9 cellular contexts compared by ENCODE assay signal in the genomic region with DNA sequence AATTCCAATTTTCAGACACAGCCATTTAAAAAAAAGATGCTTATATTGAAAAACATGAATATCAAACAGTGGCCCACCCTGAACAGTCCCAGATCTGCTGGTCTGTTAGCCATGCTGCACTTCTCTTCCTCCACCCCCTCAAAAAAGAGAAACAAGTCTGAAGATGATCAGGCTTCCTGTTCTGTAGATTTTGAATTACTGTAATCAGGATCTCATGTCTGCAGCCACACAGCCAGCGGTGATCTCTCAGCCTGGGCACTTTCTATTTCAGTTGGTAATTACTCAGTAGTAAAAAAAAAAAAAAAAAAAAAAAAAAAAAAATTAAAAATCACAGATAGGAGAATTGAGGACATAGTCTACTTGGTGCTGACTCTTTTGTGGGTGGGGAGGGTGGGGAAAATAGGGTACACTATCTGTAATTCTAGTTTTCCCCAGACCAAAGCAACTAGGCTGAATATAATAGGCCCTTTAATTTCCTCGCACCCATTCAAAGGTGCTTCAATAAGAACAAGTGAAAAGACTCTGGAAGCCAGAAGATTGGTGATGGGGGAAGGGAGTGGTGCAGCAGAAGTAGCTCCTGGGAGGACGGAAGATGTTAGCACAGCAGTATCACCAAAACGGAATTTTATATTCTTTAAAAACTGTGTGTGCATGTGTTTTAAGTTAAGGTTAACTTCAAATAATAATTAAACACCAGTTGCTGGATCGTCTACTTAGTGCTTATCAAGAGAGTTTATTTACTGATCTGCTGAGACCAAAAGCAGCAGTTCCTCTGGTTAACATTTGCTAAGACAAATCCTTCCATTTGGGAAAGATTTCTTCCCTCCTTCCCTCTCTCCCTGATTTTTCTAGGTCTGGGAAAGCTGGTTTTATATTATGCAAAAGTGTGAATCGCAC. TPM values are rescaled to one million over a fixed set of nuclear protein-coding genes. Genes with fewer than 3 reads are reported as not detected.
DNase-seq lines count a peak whose midpoint lies in the region; ATAC-seq, FAIRE-seq and TF ChIP-seq lines count a peak whose summit lies in the region.
"Had no signal": no experiment of that assay in that cellular context is flagged by ENCODE, and none has a peak within 500 bp of the region (broad histone marks: within the 10 kb centered on the region; RNA-seq: fewer than 3 reads in every experiment).

No MANE protein-coding gene starts in this region.

- no peak overlapping the region for H3K9ac ChIP-seq in NT2/D1 (ENCODE audit: insufficient read length, low read depth)

- H3K4me3 ChIP-seq in NT2/D1 (ENCODE audit: insufficient read length, low read depth), result no peak overlapping the region

- H3K4me1 ChIP-seq in NT2/D1 (ENCODE audit: insufficient read depth, insufficient read length), result no peaks in the 10 kb centered on the region

- ATAC-seq in HG02759 (IDR thresholded peaks at IDR 0.05; ENCODE audit: unreplicated experiment), result peak; percentile 63

- no peak for FAIRE-seq in H54 (lab: Jason Lieb, UNC)
- FAIRE-seq: A204.1 had no signal

- TF ChIP-seq POLR2A in H54 (IDR thresholded peaks at IDR 0.05; ENCODE audit: low read depth, low read length), result no peak

- H3K36me3 ChIP-seq in NT2/D1 (ENCODE audit: insufficient read depth, insufficient read length, low read length), result no peaks in the 10 kb centered on the region

- H3K27me3 ChIP-seq in NT2/D1 (ENCODE audit: insufficient read depth, insufficient read length), result no peaks in the 10 kb centered on the region

- no peaks in the 10 kb centered on the region for H3K9me3 ChIP-seq in NT2/D1 (ENCODE audit: insufficient read depth, low read length)

- DNase-seq in NCI-H1092 treated with DMSO at 0.1 percent for 48 hours (lab: John Stamatoyannopoulos, UW), result peak; percentile 50
- no peak for DNase-seq in NCI-H1092 (lab: John Stamatoyannopoulos, UW)
- DNase-seq in NT2/D1 (ENCODE audit: low read depth, low spot score), result peak; percentile 9
- DNase-seq in dermis blood vessel endothelial cell, result peak; percentile 19
- peak; percentile 56 for DNase-seq in pons (ENCODE audit: low spot score)
- DNase-seq in NCI-H2081 treated with DMSO at 0.1 percent for 48 hours (lab: John Stamatoyannopoulos, UW), result no peak
- no peak for DNase-seq in H54 (ENCODE audit: insufficient read length, low spot score)

RNA-seq across cellular contexts. Expression of a gene that starts 47.1 kb away (rescaled TPM):
- 27.2 and 43.7 TPM in 2 replicates for total RNA-seq in dermis blood vessel endothelial cell

Comparison
In these comparisons a context has a peak if more than half of its experiments do, and no peak if none do; other contexts are left out.
1. DNase-seq: peak in NCI-H1092 treated with DMSO at 0.1 percent for 48 hours (single experiment), NT2/D1 (single experiment), dermis blood vessel endothelial cell (single experiment) and pons (single experiment); none in NCI-H1092 (single experiment), NCI-H2081 treated with DMSO at 0.1 percent for 48 hours (single experiment) and H54 (single experiment).